Comparison of ENCODE assay signal across 12 cellular contexts in the genomic region with DNA sequence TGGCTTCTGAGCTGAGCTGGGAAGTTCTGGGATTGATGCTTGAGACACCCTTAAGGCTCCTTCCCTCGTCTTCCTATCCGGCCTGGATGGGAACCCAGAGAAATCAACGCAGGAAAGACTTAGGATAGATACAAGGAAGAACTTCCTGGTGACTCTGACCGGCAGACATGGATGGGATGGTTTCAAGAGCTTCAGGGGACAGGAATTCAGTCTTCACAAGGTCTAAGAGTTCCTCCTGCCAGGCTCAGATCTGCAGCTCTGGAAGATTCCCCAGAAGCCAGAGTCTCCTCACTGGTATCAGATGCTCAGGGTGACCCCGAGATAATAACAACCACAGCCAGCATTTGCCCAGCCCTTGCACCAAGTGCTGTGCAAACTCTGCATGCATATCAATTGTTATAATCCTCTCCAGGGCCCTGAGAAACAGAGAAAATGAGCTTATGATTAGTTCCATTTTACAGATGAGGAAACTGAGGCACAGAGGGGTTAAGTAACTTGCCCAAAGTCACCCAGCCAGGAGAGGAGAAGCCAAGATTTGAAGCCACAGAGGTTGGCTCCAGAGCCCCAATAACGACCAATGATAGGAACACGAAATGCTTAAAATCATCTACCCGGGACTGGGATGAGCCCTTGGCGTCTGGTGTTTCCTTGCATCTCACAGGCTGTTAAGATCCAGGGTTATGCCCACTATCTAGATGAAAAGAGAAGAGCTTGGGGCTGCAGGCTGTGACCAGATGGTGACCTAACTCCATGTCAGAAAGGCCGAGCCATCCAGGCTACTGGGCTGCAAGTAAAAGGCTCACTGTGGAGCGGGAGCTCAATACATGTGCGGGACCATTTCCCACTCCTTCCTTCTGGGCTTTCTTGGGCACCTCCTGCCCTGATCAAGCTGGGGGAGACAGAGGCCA.
DNase-seq lines count a peak whose midpoint lies in the region; TF ChIP-seq lines count a peak whose summit lies in the region.
"Had no signal": no experiment of that assay in that cellular context is flagged by ENCODE, and none has a peak within 500 bp of the region (broad histone marks: within the 10 kb centered on the region; RNA-seq: fewer than 3 reads in every experiment).

No MANE protein-coding gene starts in this region.

- H3K79me2 ChIP-seq in GM23248 (ENCODE audit: insufficient read depth): 0 out of 2 replicates have a peak, but pooled peaks cover 3% of the 10 kb centered on the region

- TF ChIP-seq POLR2A in sigmoid colon (IDR thresholded peaks at IDR 0.05): no peak

- peaks cover 34% of the 10 kb centered on the region for H3F3A ChIP-seq in GM23248 (ENCODE audit: insufficient read depth)

- no peaks in the 10 kb centered on the region for H3K27me3 ChIP-seq in GM23248 (replicated peaks; ENCODE audit: insufficient read depth)
- H3K27me3 ChIP-seq in adipocyte (replicated peaks; ENCODE audit: control insufficient read depth, insufficient read depth, low read length): no peaks in the 10 kb centered on the region
- no peaks in the 10 kb centered on the region; the same call in 1 of the 2 replicates for H3K27me3 ChIP-seq in iPS-20b (ENCODE audit: insufficient read depth, low read length)
- no peaks in the 10 kb centered on the region for H3K27me3 ChIP-seq in sigmoid colon

- H3K9ac ChIP-seq in GM23248 (no peak overlapping the region), adipocyte (ENCODE audit: low read length) (peak overlapping the region; percentile 96), iPS-20b (ENCODE audit: low read depth, low read length) (peak overlapping the region; percentile 54; the same call in 1 of the 2 replicates)

- H3K36me3 ChIP-seq in GM23248 (ENCODE audit: low read depth) (no peaks in the 10 kb centered on the region), adipocyte (ENCODE audit: control insufficient read depth, insufficient read depth, low read length, severe bottlenecking) (peaks cover 4% of the 10 kb centered on the region), iPS-20b (ENCODE audit: insufficient read depth, low read depth, low read length) (no peaks in the 10 kb centered on the region), sigmoid colon (peaks cover 0 to 24% (median 7%) of the 10 kb centered on the region in 4 donors)

- no peak for TF ChIP-seq CTCF in sigmoid colon (IDR thresholded peaks at IDR 0.05)

- H4K20me1 ChIP-seq in GM23248 (ENCODE audit: insufficient read depth): no peaks in the 10 kb centered on the region

- 84 to 88% methylated on average over 12 of the region's 12 CpGs for WGBS in GM23248 (ENCODE audit: low coverage in 1 of 2, low lambda C conversion rate in 2 of 2, missing lambda C conversion rate in 2 of 2), 2 experiments
- 91 to 92% methylated on average over 12 of the region's 12 CpGs for WGBS in sigmoid colon, 2 donors

- intact Hi-C loops in sigmoid colon (cut with DNase I): loop anchor here (2.0 kb wide), 2 partner anchors 50 to 110 kb away; no protein-coding TSS in a partner anchor

- H3K27ac ChIP-seq in GM23248 (peak overlapping the region; percentile 34), iPS-20b (ENCODE audit: low read length) (no peak overlapping the region), sigmoid colon (peak overlapping the region; percentile 84 to 99 (median 99))

- in situ Hi-C loops in GM23248 (cut with MboI): no loop called here

- no peak for TF ChIP-seq EP300 in sigmoid colon (IDR thresholded peaks at IDR 0.05)

- no peak for DNase-seq in GM23248
- DNase-seq in adipocyte (ENCODE audit: low read depth): no peak
- DNase-seq in sigmoid colon: no peak
- DNase-seq in NCI-H748 treated with DMSO at 0.1 percent for 48 hours (lab: John Stamatoyannopoulos, UW): no peak
- DNase-seq in NCI-H1417 treated with DMSO at 0.1 percent for 48 hours (lab: John Stamatoyannopoulos, UW): no peak
- no peak for DNase-seq in amygdala (lab: John Stamatoyannopoulos, UW)
- no peak for DNase-seq in H4 (ENCODE audit: low spot score)
- DNase-seq: activated CD4-positive, alpha-beta T cell treated with anti-CD3 and anti-CD28 coated beads for 48 hours; CD4-positive, CD25-positive, alpha-beta regulatory T cell; naive B cell; SHP77 treated with DMSO at 0.1 percent for 48 hours had no signal

- no peak overlapping the region for H3K4me2 ChIP-seq in GM23248 (ENCODE audit: unreplicated experiment)

- no peak overlapping the region for H2AFZ ChIP-seq in GM23248

- no peaks in the 10 kb centered on the region for H3K9me3 ChIP-seq in GM23248 (ENCODE audit: low read depth)
- no peaks in the 10 kb centered on the region for H3K9me3 ChIP-seq in adipocyte (ENCODE audit: control insufficient read depth, low read length)
- no peaks in the 10 kb centered on the region for H3K9me3 ChIP-seq in iPS-20b (ENCODE audit: insufficient read depth, low read depth, low read length)
- no peaks in the 10 kb centered on the region for H3K9me3 ChIP-seq in sigmoid colon

- H3K4me1 ChIP-seq in GM23248 (ENCODE audit: insufficient read depth) (peaks cover 12% of the 10 kb centered on the region), adipocyte (ENCODE audit: control insufficient read depth, insufficient read depth, low read length) (peaks cover 39% of the 10 kb centered on the region), iPS-20b (ENCODE audit: insufficient read depth, low read length) (peaks cover 18% of the 10 kb centered on the region; the same call in 1 of the 2 replicates), sigmoid colon (peaks cover 0 to 49% (median 45%) of the 10 kb centered on the region in 4 donors)

- no peak overlapping the region for H3K4me3 ChIP-seq in GM23248
- no peak overlapping the region for H3K4me3 ChIP-seq in adipocyte (ENCODE audit: low read length)
- H3K4me3 ChIP-seq in iPS-20b (ENCODE audit: low read length): no peak overlapping the region
- peak overlapping the region in 1 of 4 donors; percentile 12 for H3K4me3 ChIP-seq in sigmoid colon

- H3K9me2 ChIP-seq in GM23248 (ENCODE audit: insufficient read depth): no peaks in the 10 kb centered on the region
